23 cellular contexts compared by ENCODE assay signal in genomic region chr4:161183729-161184128, GRCh38.
"Had no signal": no experiment of that assay in that cellular context is flagged by ENCODE, and none has a peak within 500 bp of the region (broad histone marks: within the 10 kb centered on the region; RNA-seq: fewer than 3 reads in every experiment).

No MANE protein-coding gene starts in this region.

- H3K4me2 ChIP-seq: hepatocyte had no signal

- H3K27ac ChIP-seq: coronary artery, dorsolateral prefrontal cortex, esophagus muscularis mucosa, foreskin keratinocyte, gastroesophageal sphincter, heart left ventricle, hepatocyte, left ventricle myocardium inferior, lower lobe of right lung had no signal

- H2AFZ ChIP-seq: hepatocyte had no signal

- H3K4me3 Mint-ChIP-seq: immature natural killer cell, mesothelial cell of epicardium had no signal

- ATAC-seq: foreskin keratinocyte, gastroesophageal sphincter, heart left ventricle, lower lobe of right lung, mucosa of descending colon had no signal

- H3K4me1 Mint-ChIP-seq: immature natural killer cell had no signal

- DNase-seq: dermis blood vessel endothelial cell; dorsolateral prefrontal cortex; effector CD4-positive, alpha-beta T cell; effector memory CD4-positive, alpha-beta T cell; foreskin keratinocyte; heart left ventricle; hypothalamus; immature natural killer cell; islet precursor cell; kidney; kidney glomerular epithelial cell; left ventricle myocardium inferior; lower lobe of right lung; mesenchymal stem cell; mucosa of descending colon had no signal

- FAIRE-seq: colon, endothelial cell of umbilical vein, frontal cortex had no signal

- H3K36me3 ChIP-seq: esophagus muscularis mucosa, gastroesophageal sphincter, heart left ventricle, left ventricle myocardium inferior, lower lobe of right lung had no signal

- H3K36me3 Mint-ChIP-seq: immature natural killer cell, mesothelial cell of epicardium had no signal

- H3K27ac Mint-ChIP-seq: immature natural killer cell, mesothelial cell of epicardium had no signal

- H3K9me3 ChIP-seq: esophagus muscularis mucosa, gastroesophageal sphincter, lower lobe of right lung, mucosa of descending colon had no signal

- H3K27me3 ChIP-seq: dorsolateral prefrontal cortex, esophagus muscularis mucosa, foreskin keratinocyte, gastroesophageal sphincter, heart left ventricle, hepatocyte had no signal

- H3K4me1 ChIP-seq: esophagus muscularis mucosa, foreskin keratinocyte, gastroesophageal sphincter, heart left ventricle, left ventricle myocardium inferior, lower lobe of right lung had no signal

- H3K79me2 ChIP-seq: hepatocyte had no signal

- H3K4me3 ChIP-seq: coronary artery, dorsolateral prefrontal cortex, esophagus muscularis mucosa, gastroesophageal sphincter, heart left ventricle, hepatocyte, left ventricle myocardium inferior, lower lobe of right lung, mucosa of descending colon had no signal

- H3K9me3 Mint-ChIP-seq: mesothelial cell of epicardium had no signal
